ENCODE assay signal across 16 cellular contexts in the genomic region with DNA sequence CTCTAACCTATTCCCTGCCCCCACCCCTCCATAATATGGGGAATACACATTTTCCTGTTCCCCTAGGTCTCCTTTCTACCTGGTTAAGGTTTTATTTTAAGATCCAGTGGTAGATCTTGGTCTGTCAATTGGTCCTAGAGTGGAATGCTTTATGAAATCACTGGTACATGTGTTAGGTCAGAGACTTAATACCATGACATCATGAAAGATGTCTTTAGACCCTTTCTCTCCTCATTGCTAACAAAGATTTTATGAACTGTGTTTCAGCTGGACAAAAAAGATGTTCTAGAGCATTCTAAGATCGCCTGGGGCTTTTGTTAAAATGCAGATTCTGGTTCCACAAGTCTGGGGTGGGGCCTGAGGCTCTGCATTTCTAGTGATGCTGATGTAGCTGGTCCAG. TPM values are rescaled to one million over a fixed set of nuclear protein-coding genes. Genes with fewer than 3 reads are reported as not detected.
DNase-seq lines count a peak whose midpoint lies in the region; ATAC-seq and TF ChIP-seq lines count a peak whose summit lies in the region.
"Had no signal": no experiment of that assay in that cellular context is flagged by ENCODE, and none has a peak within 500 bp of the region (broad histone marks: within the 10 kb centered on the region; RNA-seq: fewer than 3 reads in every experiment).

No MANE protein-coding gene starts in this region.

- no peaks in the 10 kb centered on the region for H3K27me3 ChIP-seq in naive thymus-derived CD4-positive, alpha-beta T cell (ENCODE audit: control insufficient read depth in 2 of 2, insufficient read depth in 2 of 2, low read length in 2 of 2)

- CTCF ChIA-PET in naive thymus-derived CD4-positive, alpha-beta T cell (lab: Charles Lee), result no interaction called here

- peak overlapping the region; percentile 98 for H3K27ac Mint-ChIP-seq in HFFc6
- peak overlapping the region; percentile 87 for H3K27ac Mint-ChIP-seq in mesothelial cell of epicardium
- H3K27ac Mint-ChIP-seq in naive thymus-derived CD4-positive, alpha-beta T cell, result no peak overlapping the region
- H3K27ac Mint-ChIP-seq: activated B cell treated with CpG ODN at 0.5 μM for 24 hours, IgD-negative memory B cell, naive B cell had no signal

- H3K4me1 ChIP-seq in naive thymus-derived CD4-positive, alpha-beta T cell (ENCODE audit: control insufficient read depth in 2 of 2, insufficient read depth in 2 of 2, low read length in 2 of 2), result no peaks in the 10 kb centered on the region

- H3K36me3 Mint-ChIP-seq in HFFc6 (ENCODE audit: low read depth) (peaks cover 43% of the 10 kb centered on the region), mesothelial cell of epicardium (peaks cover 3% of the 10 kb centered on the region)
- H3K36me3 Mint-ChIP-seq in naive thymus-derived CD4-positive, alpha-beta T cell, result no peaks in the 10 kb centered on the region

- no peaks in the 10 kb centered on the region for H3K36me3 ChIP-seq in naive thymus-derived CD4-positive, alpha-beta T cell (ENCODE audit: control insufficient read depth in 2 of 3, insufficient read depth in 3 of 3, low read length in 3 of 3)

- no peak for ATAC-seq in naive thymus-derived CD4-positive, alpha-beta T cell

- H3K27ac ChIP-seq in caudate nucleus (ENCODE audit: low read depth, low read length) (peak overlapping the region; percentile 71), substantia nigra (ENCODE audit: low read depth, low read length, poor library complexity, severe bottlenecking) (peak overlapping the region; percentile 98)
- H3K27ac ChIP-seq in naive thymus-derived CD4-positive, alpha-beta T cell (ENCODE audit: low read depth, low read length), result no peak overlapping the region

- H3K4me1 Mint-ChIP-seq in HFFc6 (ENCODE audit: low read depth), result peaks cover 99% of the 10 kb centered on the region
- peaks cover 36% of the 10 kb centered on the region for H3K4me1 Mint-ChIP-seq in mesothelial cell of epicardium
- peaks cover 0 to 12% (median 4%) of the 10 kb centered on the region in 7 donors for H3K4me1 Mint-ChIP-seq in naive thymus-derived CD4-positive, alpha-beta T cell

- H3K27me3 Mint-ChIP-seq in HFFc6 (ENCODE audit: insufficient read depth) (no peaks in the 10 kb centered on the region; the same call in 1 of the 2 replicates), mesothelial cell of epicardium (ENCODE audit: low read depth) (no peaks in the 10 kb centered on the region)
- no peaks in the 10 kb centered on the region for H3K27me3 Mint-ChIP-seq in naive thymus-derived CD4-positive, alpha-beta T cell
- H3K27me3 Mint-ChIP-seq: activated B cell treated with CpG ODN at 0.5 μM for 24 hours, IgD-negative memory B cell had no signal

- H3K4me3 Mint-ChIP-seq in HFFc6, result peak overlapping the region; percentile 83
- H3K4me3 Mint-ChIP-seq in mesothelial cell of epicardium, result no peak overlapping the region
- no peak overlapping the region for H3K4me3 Mint-ChIP-seq in naive thymus-derived CD4-positive, alpha-beta T cell
- H3K4me3 Mint-ChIP-seq: activated B cell treated with CpG ODN at 0.5 μM for 24 hours, IgD-negative memory B cell, naive B cell had no signal

- no peaks in the 10 kb centered on the region for H3K9me3 ChIP-seq in naive thymus-derived CD4-positive, alpha-beta T cell (ENCODE audit: control insufficient read depth in 2 of 3, low read length in 3 of 3)

- TF ChIP-seq CTCF in HFFc6 (IDR thresholded peaks at IDR 0.05), result no peak
- TF ChIP-seq CTCF in mesothelial cell of epicardium (IDR thresholded peaks at IDR 0.05; ENCODE audit: unreplicated experiment), result no peak

- no peak overlapping the region for H3K4me3 ChIP-seq in naive thymus-derived CD4-positive, alpha-beta T cell (ENCODE audit: low read length)

- no peak for DNase-seq in HFFc6
- no peak for DNase-seq in caudate nucleus (lab: John Stamatoyannopoulos, UW)
- no peak for DNase-seq in mesothelial cell of epicardium (ENCODE audit: low spot score in 2 of 2, unreplicated experiment in 2 of 2)
- no peak for DNase-seq in substantia nigra (lab: John Stamatoyannopoulos, UW)
- no peak for DNase-seq in naive thymus-derived CD4-positive, alpha-beta T cell
- no peak for DNase-seq in mucosa of gallbladder (ENCODE audit: low spot score)
- no peak for DNase-seq in DMS53 treated with DMSO at 0.1 percent for 48 hours (lab: John Stamatoyannopoulos, UW; ENCODE audit: unreplicated experiment)
- no peak for DNase-seq in NCI-H1092 treated with DMSO at 0.1 percent for 48 hours (lab: John Stamatoyannopoulos, UW)
- DNase-seq: activated B cell treated with CpG ODN at 0.5 μM for 24 hours; activated naive CD4-positive, alpha-beta T cell treated with Interleukin-2 at 50 U/mL for 16 hours; AML-193; glutamatergic neuron; naive B cell; retina; stimulated activated CD4-positive, alpha-beta T cell treated with anti-CD3 and anti-CD28 coated beads, Interleukin-4, amount 100 ng/mL, for 24 hours had no signal

- no peaks in the 10 kb centered on the region for H3K9me3 Mint-ChIP-seq in HFFc6
- no peaks in the 10 kb centered on the region for H3K9me3 Mint-ChIP-seq in mesothelial cell of epicardium
- no peaks in the 10 kb centered on the region for H3K9me3 Mint-ChIP-seq in naive thymus-derived CD4-positive, alpha-beta T cell
- H3K9me3 Mint-ChIP-seq: activated B cell treated with CpG ODN at 0.5 μM for 24 hours, IgD-negative memory B cell, naive B cell had no signal

- intact Hi-C loops in naive thymus-derived CD4-positive, alpha-beta T cell (cut with micrococcal nuclease), result loop anchor here in 1 of 2 donors (5.0 kb wide), 1 partner anchor 65 kb away; no protein-coding TSS in a partner anchor

- POLR2A ChIA-PET in naive thymus-derived CD4-positive, alpha-beta T cell (lab: Charles Lee), result no interaction called here

RNA-seq across cellular contexts. Expression of a gene that starts 9.1 kb away (rescaled TPM):
- 100 to 1,000 TPM; 288 to 394 (median 318) TPM for total RNA-seq in HFFc6 (2021; fragmentation: NEBNext Ultra II Directional; extraction: Animal tissue kit (Norgen Biotek cat#: 25700))
- total RNA-seq in mesothelial cell of epicardium (106 to 114 TPM (median 109 TPM) in 3 replicates), mucosa of gallbladder (521 TPM)
- total RNA-seq in naive thymus-derived CD4-positive, alpha-beta T cell, result 10 to 100 TPM in 1 of 5 experiments, 1 to 10 TPM in 4; 4.2 to 34.6 (median 7.8) TPM
- 1 to 10 TPM; 2.9 to 3.9 TPM for polyA plus RNA-seq in naive thymus-derived CD4-positive, alpha-beta T cell

Comparison
In these comparisons a context has a peak if more than half of its experiments do, and no peak if none do; other contexts are left out.
1. H3K27ac Mint-ChIP-seq: peak in HFFc6 (single experiment) and mesothelial cell of epicardium (single experiment); none in naive thymus-derived CD4-positive, alpha-beta T cell (0 of 9).